ENCODE assay signal across 11 cellular contexts in the genomic region with DNA sequence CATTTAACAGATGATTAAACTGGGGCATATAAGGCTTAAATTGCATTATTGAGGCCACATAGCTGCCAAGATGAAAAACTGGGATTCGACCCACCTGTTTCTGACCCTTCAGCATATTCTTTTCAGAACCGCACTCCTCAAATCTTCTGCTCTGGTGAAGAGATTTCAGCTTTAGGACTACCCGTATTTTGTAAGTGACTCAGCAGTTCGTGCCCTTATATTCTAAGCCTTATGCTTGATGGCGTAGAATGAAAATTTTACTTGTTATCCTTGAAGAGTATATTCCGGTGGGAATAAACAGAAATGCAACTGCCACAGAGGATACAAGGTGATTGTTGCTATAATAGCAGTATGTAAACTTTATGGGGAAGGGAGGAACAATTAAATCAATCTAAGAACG.
"Had no signal": no experiment of that assay in that cellular context is flagged by ENCODE, and none has a peak within 500 bp of the region (broad histone marks: within the 10 kb centered on the region; RNA-seq: fewer than 3 reads in every experiment).

No MANE protein-coding gene starts in this region.

- H3K4me3 Mint-ChIP-seq: GM23338, H9, HFFc6 had no signal

- H3K4me2 ChIP-seq: GM23338 had no signal

- H3K4me3 ChIP-seq: GM23248, GM23338, HAP-1 had no signal

- FAIRE-seq: H1, H54 had no signal

- H3K9me3 Mint-ChIP-seq: H9 had no signal

- ATAC-seq: GM23338, HCT116 had no signal

- H3K9ac ChIP-seq: GM23248 had no signal

- H3K4me1 Mint-ChIP-seq: GM23338 had no signal

- H3K27ac ChIP-seq: GM23248 had no signal

- H3K9me3 ChIP-seq: HAP-1 had no signal

- DNase-seq: GM23248, GOT3, H7, H9, HCEC 1CT, HFFc6 had no signal

- H3K36me3 ChIP-seq: HAP-1 had no signal

- H3K4me1 ChIP-seq: HAP-1 had no signal

- H2AFZ ChIP-seq: GM23248, GM23338 had no signal

- H3K27ac Mint-ChIP-seq: GM23338, H9, HFFc6 had no signal
